Comparison of ENCODE assay signal across 8 cellular contexts in the genomic region with DNA sequence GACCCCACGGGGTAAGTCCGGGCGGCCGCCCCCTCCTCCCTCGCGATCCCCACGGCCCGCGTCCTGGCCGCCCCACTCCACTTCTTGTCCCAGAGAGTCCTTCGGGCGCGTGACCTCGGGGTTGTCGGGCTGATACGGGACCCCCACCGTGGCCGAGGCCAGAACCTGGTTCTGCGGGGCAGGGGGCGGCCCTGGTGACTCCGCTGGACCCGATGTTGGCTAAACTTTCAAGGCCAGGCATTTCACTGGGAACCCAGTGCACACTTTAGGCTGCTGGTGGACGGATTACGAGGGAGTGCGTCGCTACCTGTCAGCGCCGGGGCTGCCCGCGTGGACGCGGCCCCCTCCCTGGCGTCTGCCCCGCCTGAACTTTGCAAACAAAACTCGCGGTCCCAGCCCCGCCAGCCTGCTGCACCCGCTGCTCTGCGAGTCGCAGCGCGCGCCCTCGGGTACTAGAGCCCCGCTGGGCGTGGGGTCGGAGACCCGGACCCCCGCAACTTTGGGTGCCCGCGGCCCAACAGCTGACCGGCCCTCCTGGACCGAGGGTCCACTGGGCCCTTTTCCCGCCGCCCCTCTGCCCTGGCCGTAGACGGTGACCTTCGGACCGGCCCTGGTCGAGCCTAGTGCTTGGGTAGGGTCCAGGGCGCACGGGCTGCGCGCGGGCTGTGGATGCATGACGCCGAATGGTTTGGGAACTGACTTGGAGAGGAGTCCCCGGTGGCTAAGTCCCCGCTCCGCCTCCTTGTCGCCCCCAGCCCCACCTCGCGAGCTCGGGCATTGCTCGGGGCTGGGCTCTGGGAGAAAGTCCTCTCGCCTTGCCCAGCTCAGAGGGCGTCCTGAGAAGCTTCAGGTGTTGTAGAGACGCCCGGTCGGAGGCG. TPM values are rescaled to one million over a fixed set of nuclear protein-coding genes. Genes with fewer than 3 reads are reported as not detected.
A peak's percentile ranks its signal among the peaks of the same experiment; 100 is the strongest.
DNase-seq lines count a peak whose midpoint lies in the region; ATAC-seq and TF ChIP-seq lines count a peak whose summit lies in the region.

No MANE protein-coding gene starts in this region.

- H4K91ac ChIP-seq in IMR-90 (ENCODE audit: insufficient read depth, low read depth, low read length), result peak overlapping the region; percentile 94

- peak overlapping the region; percentile 68 for H3K4me3 ChIP-seq in IMR-90 (ENCODE audit: insufficient read depth, low read depth, low read length)
- H3K4me3 ChIP-seq in iPS-15b (ENCODE audit: low read depth, low read length), result peak overlapping the region; percentile 58
- peak overlapping the region; percentile 65 to 77 (median 68) for H3K4me3 ChIP-seq in skeletal muscle tissue (ENCODE audit: low read length in 3 of 3)

- CTCF ChIA-PET in IMR-90 (lab: Yijun Ruan, JAX), result no interaction called here

- peaks cover 19 to 59% of the 10 kb centered on the region in 2 experiments for H3K79me1 ChIP-seq in IMR-90 (ENCODE audit: low read depth in 1 of 2, low read length in 2 of 2)

- BruUV-seq in IMR-90 (replicated peaks; lab: Mats Ljungman, UMichigan), result no TSS peak

- peak overlapping the region; percentile 93 for H3K4ac ChIP-seq in IMR-90 (ENCODE audit: low read depth, low read length)

- intact Hi-C loops in IMR-90 (cut with micrococcal nuclease), result loop anchor here (1.0 to 10.0 kb wide), 3 partner anchors 38 to 168 kb away; no protein-coding TSS in a partner anchor

- H3K36me3 ChIP-seq in IMR-90 (ENCODE audit: control insufficient read depth, insufficient read depth, low read length) (no peaks in the 10 kb centered on the region), iPS-15b (ENCODE audit: control insufficient read depth, insufficient read depth, low read length) (no peaks in the 10 kb centered on the region), skeletal muscle tissue (ENCODE audit: control insufficient read depth in 3 of 3, insufficient read depth in 3 of 3, low read length in 3 of 3) (no peaks in the 10 kb centered on the region)

- peaks cover under 1% of the 10 kb centered on the region for H4K20me1 ChIP-seq in IMR-90 (ENCODE audit: insufficient read depth, low read length)

- H3K36me3 Mint-ChIP-seq in activated naive CD8-positive, alpha-beta T cell treated with anti-CD3 and anti-CD28 coated beads, Interleukin-2, amount 10 ng/mL, durations not matched to agents 7 days and 5 days, result peaks cover 4% of the 10 kb centered on the region

- ATAC-seq in GM19438 (IDR thresholded peaks at IDR 0.05; ENCODE audit: low read depth, unreplicated experiment) (peak; percentile 27), IMR-90 (ENCODE audit: low read depth) (peak; percentile 27), GM19452 (IDR thresholded peaks at IDR 0.05; ENCODE audit: unreplicated experiment) (no peak), GM21367 (IDR thresholded peaks at IDR 0.05; ENCODE audit: unreplicated experiment) (no peak)
- peak; percentile 43 for ATAC-seq in activated naive CD8-positive, alpha-beta T cell treated with anti-CD3 and anti-CD28 coated beads, Interleukin-2, amount 10 ng/mL, durations not matched to agents 7 days and 5 days (ENCODE audit: low read depth)

- H3K14ac ChIP-seq in IMR-90 (replicated peaks; ENCODE audit: low read depth, low read length), result peak overlapping the region; percentile 93

- peak overlapping the region; percentile 84; the same call in 1 of the 2 replicates for H3K23ac ChIP-seq in IMR-90 (ENCODE audit: low read depth, low read length)

- H3K9me3 ChIP-seq in IMR-90 (ENCODE audit: control insufficient read depth, insufficient read depth, low read length) (no peaks in the 10 kb centered on the region), iPS-15b (ENCODE audit: control insufficient read depth, insufficient read depth, low read length) (no peaks in the 10 kb centered on the region), skeletal muscle tissue (ENCODE audit: control insufficient read depth in 3 of 3, low read length in 3 of 3) (no peaks in the 10 kb centered on the region)

- in situ Hi-C loops in IMR-90 (cut with MboI; ENCODE audit: low sequenced_read_pairs), result no loop called here

- TF ChIP-seq CTCF in IMR-90 (conservative IDR thresholded peaks at IDR 0.05; ENCODE audit: low read depth, low read length), result no peak

- H3K4me1 ChIP-seq in IMR-90 (ENCODE audit: control insufficient read depth, insufficient read depth, low read length), result peaks cover 13% of the 10 kb centered on the region
- H3K4me1 ChIP-seq in iPS-15b (ENCODE audit: control insufficient read depth, insufficient read depth, low read length), result peaks cover 2% of the 10 kb centered on the region
- H3K4me1 ChIP-seq in skeletal muscle tissue (ENCODE audit: control insufficient read depth in 3 of 3, insufficient read depth in 3 of 3, low read length in 3 of 3), result peaks cover 0 to 17% (median 12%) of the 10 kb centered on the region in 3 donors

- peak overlapping the region; percentile 74 for H3K4me3 Mint-ChIP-seq in activated naive CD8-positive, alpha-beta T cell treated with anti-CD3 and anti-CD28 coated beads, Interleukin-2, amount 10 ng/mL, durations not matched to agents 7 days and 5 days

- H3K4me1 Mint-ChIP-seq in activated naive CD8-positive, alpha-beta T cell treated with anti-CD3 and anti-CD28 coated beads, Interleukin-2, amount 10 ng/mL, durations not matched to agents 7 days and 5 days, result peaks cover 46% of the 10 kb centered on the region

- no peak overlapping the region for H2BK20ac ChIP-seq in IMR-90 (ENCODE audit: low read depth, low read length)

- peak overlapping the region; percentile 33 for H2AK5ac ChIP-seq in IMR-90 (ENCODE audit: low read depth, low read length)

- H3K56ac ChIP-seq in IMR-90 (ENCODE audit: extremely low read depth, insufficient read depth, low read length), result peak overlapping the region; percentile 56

- peak overlapping the region; percentile 88 for H2BK120ac ChIP-seq in IMR-90 (ENCODE audit: low read depth, low read length)

- H3K9me1 ChIP-seq in IMR-90 (ENCODE audit: insufficient read depth, low read length), result peaks cover 9% of the 10 kb centered on the region

- H3K27ac Mint-ChIP-seq in activated naive CD8-positive, alpha-beta T cell treated with anti-CD3 and anti-CD28 coated beads, Interleukin-2, amount 10 ng/mL, durations not matched to agents 7 days and 5 days, result peak overlapping the region; percentile 88

- H2AFZ ChIP-seq in IMR-90 (replicated peaks; ENCODE audit: low read length, poor library complexity), result peak overlapping the region; percentile 91

- 8% methylated on average over 51 of the region's 81 CpGs; no CpG with 5 or more reads in 1 of the 2 experiments for WGBS in IMR-90 (ENCODE audit: extremely low coverage in 2 of 2, insufficient read length in 1 of 2), 2 experiments

- H2BK5ac ChIP-seq in IMR-90 (ENCODE audit: low read depth, low read length, poor library complexity, severe bottlenecking), result peak overlapping the region; percentile 67

- H3K18ac ChIP-seq in IMR-90 (ENCODE audit: low read depth, low read length), result peak overlapping the region; percentile 79

- dilution Hi-C loops in IMR-90 (cut with HindIII; ENCODE audit: low sequenced_read_pairs, unreplicated experiment), result no loop called here

- TF ChIP-seq RAD21 in IMR-90 (IDR thresholded peaks at IDR 0.05; ENCODE audit: low read length), result no peak

- peak overlapping the region; percentile 90 for H3K4me2 ChIP-seq in IMR-90 (ENCODE audit: low read depth, low read length)

- DNase-seq in IMR-90, result peak; percentile 22
- DNase-seq in activated naive CD8-positive, alpha-beta T cell treated with anti-CD3 and anti-CD28 coated beads, Interleukin-2, amount 10 ng/mL, durations not matched to agents 7 days and 5 days, result peak; percentile 67
- DNase-seq in central memory CD4-positive, alpha-beta T cell, result no peak

- H3K27me3 ChIP-seq in IMR-90 (ENCODE audit: control insufficient read depth, insufficient read depth, low read length), result no peaks in the 10 kb centered on the region
- H3K27me3 ChIP-seq in iPS-15b (ENCODE audit: control insufficient read depth, insufficient read depth, low read length), result peaks cover 33% of the 10 kb centered on the region
- peaks cover 0 to 20% (median 3%) of the 10 kb centered on the region in 3 donors for H3K27me3 ChIP-seq in skeletal muscle tissue (ENCODE audit: control insufficient read depth in 3 of 3, insufficient read depth in 3 of 3, low read length in 3 of 3)

- no peaks in the 10 kb centered on the region for H3K27me3 Mint-ChIP-seq in activated naive CD8-positive, alpha-beta T cell treated with anti-CD3 and anti-CD28 coated beads, Interleukin-2, amount 10 ng/mL, durations not matched to agents 7 days and 5 days

- no peak for TF ChIP-seq POLR2A in IMR-90 (IDR thresholded peaks at IDR 0.05; ENCODE audit: low read depth, low read length)

- POLR2A ChIA-PET in IMR-90 (lab: Charles Lee; ENCODE audit: unreplicated experiment), result interaction anchor here (0.7 kb wide), 1 partner anchor 1126 kb away, joined by 3 read pairs; no protein-coding TSS in a partner anchor
- POLR2A ChIA-PET in activated naive CD8-positive, alpha-beta T cell treated with anti-CD3 and anti-CD28 coated beads, Interleukin-2, amount 10 ng/mL, durations not matched to agents 7 days and 5 days (lab: Charles Lee), result interaction anchor here (0.5 to 5.6 kb wide), 6 partner anchors 10 to 137 kb away, joined by 3 to 38 read pairs (median 6); no protein-coding TSS in a partner anchor

- H3K9me3 Mint-ChIP-seq in activated naive CD8-positive, alpha-beta T cell treated with anti-CD3 and anti-CD28 coated beads, Interleukin-2, amount 10 ng/mL, durations not matched to agents 7 days and 5 days, result no peaks in the 10 kb centered on the region

- peak overlapping the region; percentile 84 to 91 for H4K8ac ChIP-seq in IMR-90 (ENCODE audit: low read depth in 2 of 2, low read length in 2 of 2)

- H3K9ac ChIP-seq in IMR-90 (ENCODE audit: low read depth, low read length), result peak overlapping the region; percentile 92
- H3K9ac ChIP-seq in iPS-15b (ENCODE audit: low read depth, low read length), result peak overlapping the region; percentile 54
- H3K9ac ChIP-seq in skeletal muscle tissue (ENCODE audit: low read depth in 1 of 3, low read length in 3 of 3), result peak overlapping the region; percentile 65 to 77 (median 76)

- H3K27ac ChIP-seq in IMR-90 (ENCODE audit: insufficient read depth, low read length) (peak overlapping the region; percentile 82), skeletal muscle tissue (ENCODE audit: low read depth, low read length) (peak overlapping the region; percentile 47)

- peak overlapping the region; percentile 75 for H4K5ac ChIP-seq in IMR-90 (ENCODE audit: low read depth, low read length)

- H2AK9ac ChIP-seq in IMR-90 (replicated peaks; ENCODE audit: low read depth, low read length, poor library complexity), result peak overlapping the region; percentile 98

- H2BK15ac ChIP-seq in IMR-90 (ENCODE audit: low read depth, low read length), result peak overlapping the region; percentile 50; the same call in 1 of the 3 replicates

TF ChIP-seq in IMR-90, 13 proteins besides CTCF, POLR2A, EP300 and RAD21 (continues in another document):
- TF ChIP-seq CHD1 (IDR thresholded peaks at IDR 0.05; ENCODE audit: low read depth, low read length), result no peak

RNA-seq across cellular contexts. Expression of a gene that starts 0.6 kb away (rescaled TPM):
- total RNA-seq in IMR-90 (2012; rRNA removed) (2.2 and 2.5 TPM in 2 replicates), skeletal muscle tissue (4.7 TPM)
- 11.1 and 11.6 TPM in 2 replicates for polyA plus RNA-seq in IMR-90 (2012; rRNA removed)
- polyA plus RNA-seq in IMR-90 (2012; cell fraction: cytosol; rRNA removed), result 8.9 and 13.9 TPM in 2 replicates
- polyA plus RNA-seq in IMR-90 (2012; cell fraction: nucleus; rRNA removed; ENCODE audit: low replicate concordance), result 10.8 and 19.9 TPM in 2 replicates
- total RNA-seq in activated naive CD8-positive, alpha-beta T cell treated with anti-CD3 and anti-CD28 coated beads, Interleukin-2, amount 10 ng/mL, durations not matched to agents 7 days and 5 days, result 10 to 100 TPM; 80.5 to 80.9 TPM

Comparison
In these comparisons a context has a peak if more than half of its experiments do, and no peak if none do; other contexts are left out.
1. ATAC-seq: peak in GM19438 (single experiment), IMR-90 (single experiment) and activated naive CD8-positive, alpha-beta T cell treated with anti-CD3 and anti-CD28 coated beads, Interleukin-2, amount 10 ng/mL, durations not matched to agents 7 days and 5 days (single experiment); none in GM19452 (single experiment) and GM21367 (single experiment).
2. RNA of a gene that starts 0.6 kb away (total RNA-seq): 80.5 to 80.9 TPM in activated naive CD8-positive, alpha-beta T cell treated with anti-CD3 and anti-CD28 coated beads, Interleukin-2, amount 10 ng/mL, durations not matched to agents 7 days and 5 days; 4.7 TPM in skeletal muscle tissue (single experiment) and 2.2 to 2.5 TPM in IMR-90; every median in the first group is over 10 times any median in the second.
3. Peak in every context shown above with its lines, with median percentiles within 50 percentile points of each other: H3K4me3 ChIP-seq and H3K9ac ChIP-seq.